9 cellular contexts compared by ENCODE assay signal in genomic region chr7:727806-728460, GRCh38. TPM values are rescaled to one million over a fixed set of nuclear protein-coding genes. Genes with fewer than 3 reads are reported as not detected.
DNase-seq lines count a peak whose midpoint lies in the region; ATAC-seq and TF ChIP-seq lines count a peak whose summit lies in the region.
"Had no signal": no experiment of that assay in that cellular context is flagged by ENCODE, and none has a peak within 500 bp of the region (broad histone marks: within the 10 kb centered on the region; RNA-seq: fewer than 3 reads in every experiment).

No MANE protein-coding gene starts in this region.

- H3K4me1 ChIP-seq in Panc1 (ENCODE audit: control insufficient read depth, insufficient read depth, low read length) (peaks cover 36% of the 10 kb centered on the region), esophagus squamous epithelium (peaks cover 15 to 43% (median 17%) of the 10 kb centered on the region in 3 donors)

- CTCF ChIA-PET in Panc1 (lab: Charles Lee) = interaction anchor here (0.6 to 0.7 kb wide), 3 partner anchors 15 to 94 kb away, joined by 3 to 9 read pairs (median 3); no protein-coding TSS in a partner anchor

- BruUV-seq in Panc1 (replicated peaks; lab: Mats Ljungman, UMichigan) = no TSS peak

- H3K4me3 ChIP-seq in Panc1 (ENCODE audit: low read depth in 2 of 2, low read length in 2 of 2) = peak overlapping the region; percentile 63 to 67
- H3K4me3 ChIP-seq in esophagus squamous epithelium = peak overlapping the region; percentile 74 to 98 (median 96)
- peak overlapping the region; percentile 65 for H3K4me3 ChIP-seq in retinal pigment epithelial cell (ENCODE audit: low read length)

- in situ Hi-C loops in Panc1 (cut with HindIII; ENCODE audit: low pct_unique_long_range_greater_than_20kb, low sequenced_read_pairs) = no loop called here

- ATAC-seq in Panc1 = no peak
- ATAC-seq in GM21447 (IDR thresholded peaks at IDR 0.05; ENCODE audit: unreplicated experiment) = no peak
- ATAC-seq in GM21390 (IDR thresholded peaks at IDR 0.05; ENCODE audit: unreplicated experiment) = no peak
- ATAC-seq in GM18867 (IDR thresholded peaks at IDR 0.05; ENCODE audit: unreplicated experiment) = no peak

- no peaks in the 10 kb centered on the region for H3K36me3 ChIP-seq in Panc1 (ENCODE audit: control insufficient read depth, insufficient read depth, low read length)
- H3K36me3 ChIP-seq in esophagus squamous epithelium = peaks cover 0 to 37% (median 6%) of the 10 kb centered on the region in 3 donors

- no peaks in the 10 kb centered on the region for H3K27me3 ChIP-seq in Panc1 (ENCODE audit: control insufficient read depth, insufficient read depth, low read length)
- no peaks in the 10 kb centered on the region for H3K27me3 ChIP-seq in esophagus squamous epithelium

- POLR2A ChIA-PET in Panc1 (lab: Charles Lee) = no interaction called here

- DNase-seq in ELF-1 (ENCODE audit: low read depth, low spot score) (peak; percentile 45), Panc1 (ENCODE audit: low read depth, low spot score) (no peak), esophagus squamous epithelium (lab: John Stamatoyannopoulos, UW) (no peak), retinal pigment epithelial cell (ENCODE audit: low read depth) (no peak)
- no peak for DNase-seq in stimulated activated CD4-positive, alpha-beta T cell treated with anti-CD3 and anti-CD28 coated beads, Interleukin-2, amount 100 ng/mL, for 24 hours

- no peak for TF ChIP-seq POLR2A in esophagus squamous epithelium (IDR thresholded peaks at IDR 0.05)

- H3K9me3 ChIP-seq in Panc1 (ENCODE audit: control insufficient read depth, insufficient read depth, low read depth, low read length) (peaks cover 8% of the 10 kb centered on the region; the same call in 1 of the 2 replicates), esophagus squamous epithelium (peaks cover 0 to 1% (median 0%) of the 10 kb centered on the region in 3 donors)

- intact Hi-C loops in Panc1 (cut with micrococcal nuclease; ENCODE audit: unreplicated experiment) (no loop called here), esophagus squamous epithelium (cut with DNase I) (no loop called here)

- H3K27ac ChIP-seq in Panc1 (ENCODE audit: low read length) (peak overlapping the region; percentile 89), esophagus squamous epithelium (peak overlapping the region in 2 of 4 donors; percentile 84 to 85)
- H3K27ac ChIP-seq: epithelial cell of prostate had no signal

- 25% methylated on average over 15 to 20 of the region's 21 CpGs for WGBS in esophagus squamous epithelium, 2 donors

- TF ChIP-seq CTCF in Panc1 (IDR thresholded peaks at IDR 0.05) = no peak
- TF ChIP-seq CTCF in esophagus squamous epithelium (IDR thresholded peaks at IDR 0.05) = no peak
- TF ChIP-seq CTCF in retinal pigment epithelial cell (conservative IDR thresholded peaks at IDR 0.05; ENCODE audit: low read depth, low read length) = no peak

RNA-seq across cellular contexts. Expression of gene PRKAR1B, which starts 0.9 kb away (rescaled TPM):
- total RNA-seq in Panc1 (2021; ENCODE audit: unreplicated experiment) (62.0 TPM), esophagus squamous epithelium (10 to 100 TPM; 10.2 to 13.1 (median 12.5) TPM)
- 96.6 TPM for polyA plus RNA-seq in Panc1 (2012; ENCODE audit: insufficient read length)

RNA-seq across cellular contexts. Expression of gene DNAAF5, which starts 1.4 kb away (rescaled TPM):
- total RNA-seq in Panc1 (2021; ENCODE audit: unreplicated experiment) (79.5 TPM), esophagus squamous epithelium (10 to 100 TPM; 23.7 to 30.1 (median 28.2) TPM)
- polyA plus RNA-seq in Panc1 (2012; ENCODE audit: insufficient read length) = 107 TPM
